16 cellular contexts compared by ENCODE assay signal in the genomic region with DNA sequence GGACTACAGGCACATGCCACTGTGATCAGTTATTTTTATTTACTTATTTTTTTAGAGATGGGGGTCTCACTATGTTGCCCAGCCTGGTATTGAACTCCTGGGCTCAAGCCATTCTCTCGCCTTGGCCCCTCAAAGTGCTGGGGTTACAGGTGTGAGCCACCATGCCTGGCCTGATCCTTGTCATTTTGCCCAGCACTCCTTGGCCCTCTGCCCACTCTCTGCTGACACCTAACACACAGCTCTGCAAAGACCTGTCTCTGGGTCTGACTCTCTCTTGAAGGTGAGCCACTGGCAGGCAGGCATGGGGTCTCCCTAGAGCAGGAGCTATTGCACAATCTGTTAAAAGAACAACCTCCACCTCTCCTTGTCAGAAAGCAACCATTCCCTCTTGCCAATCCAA.
"Had no signal": no experiment of that assay in that cellular context is flagged by ENCODE, and none has a peak within 500 bp of the region (broad histone marks: within the 10 kb centered on the region; RNA-seq: fewer than 3 reads in every experiment).

No MANE protein-coding gene starts in this region.

- H3K9me3 ChIP-seq: gastrocnemius medialis, right atrium auricular region had no signal

- FAIRE-seq: astrocyte, endothelial cell of umbilical vein, keratinocyte had no signal

- H3K4me1 ChIP-seq: gastrocnemius medialis, right atrium auricular region had no signal

- H3K4me3 ChIP-seq: coronary artery, gastrocnemius medialis, right atrium auricular region, smooth muscle cell had no signal

- H3K9me3 Mint-ChIP-seq: activated CD8-positive, alpha-beta T cell treated with anti-CD3 and anti-CD28 coated beads for 36 hours; stimulated activated memory B cell treated with anti-CD40 and anti-IgM and Interleukin-4, amounts not matched to agents 10 μg/mL and 1 μg/mL and 100 μg/mL, for 72 hours had no signal

- H3K27ac ChIP-seq: coronary artery, gastrocnemius medialis, right atrium auricular region, VCaP had no signal

- DNase-seq: activated CD4-positive, alpha-beta T cell treated with anti-CD3 and anti-CD28 coated beads for 36 hours; activated CD8-positive, alpha-beta memory T cell treated with anti-CD3 and anti-CD28 coated beads, Interleukin-2, amount 50 U/mL, for 4 hours; activated CD8-positive, alpha-beta T cell treated with anti-CD3 and anti-CD28 coated beads for 36 hours; activated naive CD4-positive, alpha-beta T cell; effector CD4-positive, alpha-beta T cell; gastrocnemius medialis; trophoblast cell had no signal

- H3K4me3 Mint-ChIP-seq: activated CD4-positive, alpha-beta T cell treated with anti-CD3 and anti-CD28 coated beads for 36 hours; activated CD8-positive, alpha-beta T cell treated with anti-CD3 and anti-CD28 coated beads for 36 hours; activated T-helper 1 cell treated with anti-CD3 and anti-CD28 coated beads, Interleukin-12 subunit alpha, Interleukin-12 subunit beta, Interleukin-2, Interleukin-4 antibody, amounts not matched to agents 30 ng/mL and 10 ng/mL and 1 ng/mL, durations not matched to agents 14 hours and 24 hours and 36 hours; stimulated activated memory B cell treated with anti-CD40 and anti-IgM and Interleukin-4, amounts not matched to agents 10 μg/mL and 1 μg/mL and 100 μg/mL, for 72 hours had no signal

- H3K36me3 ChIP-seq: gastrocnemius medialis, right atrium auricular region had no signal

- H3K4me1 Mint-ChIP-seq: stimulated activated memory B cell treated with anti-CD40 and anti-IgM and Interleukin-4, amounts not matched to agents 10 μg/mL and 1 μg/mL and 100 μg/mL, for 72 hours had no signal

- H3K27me3 Mint-ChIP-seq: activated CD4-positive, alpha-beta T cell treated with anti-CD3 and anti-CD28 coated beads for 36 hours; activated CD8-positive, alpha-beta T cell treated with anti-CD3 and anti-CD28 coated beads for 36 hours had no signal

- ATAC-seq: activated CD4-positive, alpha-beta T cell treated with anti-CD3 and anti-CD28 coated beads for 36 hours; activated CD8-positive, alpha-beta T cell treated with anti-CD3 and anti-CD28 coated beads for 36 hours; gastrocnemius medialis; stimulated activated memory B cell treated with anti-CD40 and anti-IgM and Interleukin-4, amounts not matched to agents 10 μg/mL and 1 μg/mL and 100 μg/mL, for 72 hours had no signal

- H3K27ac Mint-ChIP-seq: activated CD4-positive, alpha-beta T cell treated with anti-CD3 and anti-CD28 coated beads for 36 hours; activated CD8-positive, alpha-beta T cell treated with anti-CD3 and anti-CD28 coated beads for 36 hours; activated T-helper 1 cell treated with anti-CD3 and anti-CD28 coated beads, Interleukin-12 subunit alpha, Interleukin-12 subunit beta, Interleukin-2, Interleukin-4 antibody, amounts not matched to agents 30 ng/mL and 10 ng/mL and 1 ng/mL, durations not matched to agents 14 hours and 24 hours and 36 hours; stimulated activated memory B cell treated with anti-CD40 and anti-IgM and Interleukin-4, amounts not matched to agents 10 μg/mL and 1 μg/mL and 100 μg/mL, for 72 hours had no signal

- H3K36me3 Mint-ChIP-seq: stimulated activated memory B cell treated with anti-CD40 and anti-IgM and Interleukin-4, amounts not matched to agents 10 μg/mL and 1 μg/mL and 100 μg/mL, for 72 hours had no signal

- H3K4me2 ChIP-seq: smooth muscle cell had no signal

- H3K27me3 ChIP-seq: gastrocnemius medialis, right atrium auricular region had no signal
